ENCODE assay signal across 12 cellular contexts in genomic region chr10:11337516-11337915, GRCh38.
DNase-seq lines count a peak whose midpoint lies in the region; ATAC-seq, FAIRE-seq and TF ChIP-seq lines count a peak whose summit lies in the region.
"Had no signal": no experiment of that assay in that cellular context is flagged by ENCODE, and none has a peak within 500 bp of the region (broad histone marks: within the 10 kb centered on the region; RNA-seq: fewer than 3 reads in every experiment).

No MANE protein-coding gene starts in this region.

- CTCF ChIA-PET in HepG2 (lab: Yijun Ruan, JAX; ENCODE audit: low intra/inter-chr PET ratio, low total read pairs): no interaction called here

- no peak for FAIRE-seq in HepG2 (lab: Jason Lieb, UNC)
- FAIRE-seq: endometrium had no signal

- TF ChIP-seq POLR2A in GM18951 (IDR thresholded peaks at IDR 0.05; ENCODE audit: extremely low read depth, insufficient read depth, insufficient read length): peak; percentile 14
- TF ChIP-seq POLR2A in HepG2 (IDR thresholded peaks at IDR 0.05; ENCODE audit: insufficient read depth in 1 of 2, low read depth in 2 of 2, low read length in 2 of 2): no peak

- POLR2A ChIA-PET in HepG2 (lab: Yijun Ruan, JAX): no interaction called here

- no peak overlapping the region for H2BK15ac ChIP-seq in mesenchymal stem cell (ENCODE audit: low read depth, poor library complexity, severe bottlenecking)

- H3K4me1 ChIP-seq in BLaER1 (peaks cover 79% of the 10 kb centered on the region), mesodermal cell (ENCODE audit: control insufficient read depth, insufficient read depth, low read length, poor library complexity, severe bottlenecking) (peaks cover 61% of the 10 kb centered on the region), mesenchymal stem cell (ENCODE audit: control insufficient read depth, insufficient read depth, low read depth, low read length) (no peaks in the 10 kb centered on the region), HepG2 (ENCODE audit: insufficient read depth, low read length) (no peaks in the 10 kb centered on the region)
- H3K4me1 ChIP-seq: adrenal gland had no signal

- H3K4me2 ChIP-seq in BLaER1 (peak overlapping the region; percentile 69), mesenchymal stem cell (ENCODE audit: low read length, poor library complexity, severe bottlenecking) (no peak overlapping the region), HepG2 (ENCODE audit: low read depth, low read length) (no peak overlapping the region)

- H3K9me3 ChIP-seq in BLaER1: no peaks in the 10 kb centered on the region
- no peaks in the 10 kb centered on the region for H3K9me3 ChIP-seq in mesodermal cell (ENCODE audit: control insufficient read depth, low read length)
- no peaks in the 10 kb centered on the region for H3K9me3 ChIP-seq in mesenchymal stem cell (ENCODE audit: control insufficient read depth, low read length)
- H3K9me3 ChIP-seq in HepG2 (ENCODE audit: low read length): no peaks in the 10 kb centered on the region
- H3K9me3 ChIP-seq: adrenal gland had no signal

- H3K27me3 ChIP-seq in BLaER1 (no peaks in the 10 kb centered on the region), mesenchymal stem cell (ENCODE audit: control insufficient read depth in 1 of 2, insufficient read depth in 1 of 2, low read length in 2 of 2) (peaks cover 7 to 48% of the 10 kb centered on the region in 2 experiments), HepG2 (ENCODE audit: control insufficient read depth in 1 of 2, insufficient read depth in 2 of 2, low read length in 2 of 2) (peaks cover 5 to 52% of the 10 kb centered on the region in 2 experiments; a peak in 4 of 5 replicates)
- H3K27me3 ChIP-seq: adrenal gland had no signal

- no peak overlapping the region for H3K14ac ChIP-seq in mesenchymal stem cell (ENCODE audit: low read length in 2 of 2)

- no peaks in the 10 kb centered on the region for H3K79me2 ChIP-seq in HepG2 (ENCODE audit: insufficient read depth, low read length)

- H3K4me3 Mint-ChIP-seq in activated T-cell treated with anti-CD3 and anti-CD28 coated beads, Interleukin-2, amount 50 U/mL, for 4 hours: peak overlapping the region; percentile 13
- H3K4me3 Mint-ChIP-seq: nephron had no signal

- in situ Hi-C loops in GM18951 (cut with MboI; ENCODE audit: low sequenced_read_pairs, unreplicated experiment): no loop called here
- in situ Hi-C loops in HepG2 (cut with HindIII; ENCODE audit: extremely low pct_ligation_motif_present, low pct_unique_long_range_greater_than_20kb): no loop called here

- H2BK12ac ChIP-seq in mesenchymal stem cell (ENCODE audit: low read length in 2 of 2): no peak overlapping the region

- H3K4me3 ChIP-seq in BLaER1 (peak overlapping the region; percentile 56), mesodermal cell (ENCODE audit: extremely low read depth, insufficient read depth, low read length, poor library complexity, severe bottlenecking) (no peak overlapping the region), mesenchymal stem cell (ENCODE audit: insufficient read depth in 1 of 2, low read depth in 1 of 2, low read length in 2 of 2) (no peak overlapping the region), HepG2 (replicated peaks in 1 of 3; ENCODE audit: insufficient read depth in 1 of 3, low read depth in 2 of 3, low read length in 3 of 3) (no peak overlapping the region)
- H3K4me3 ChIP-seq: adrenal gland had no signal

- H3K27ac ChIP-seq in BLaER1 (peak overlapping the region; percentile 55; the same call in 1 of the 2 replicates), mesodermal cell (ENCODE audit: low read depth, low read length, severe bottlenecking) (peak overlapping the region; percentile 72), mesenchymal stem cell (ENCODE audit: low read length, poor library complexity, severe bottlenecking) (no peak overlapping the region), HepG2 (ENCODE audit: extremely low read length, insufficient read depth, low read length) (no peak overlapping the region)
- H3K27ac ChIP-seq: adrenal gland had no signal

- H3K36me3 Mint-ChIP-seq in activated T-cell treated with anti-CD3 and anti-CD28 coated beads, Interleukin-2, amount 50 U/mL, for 4 hours (ENCODE audit: insufficient read depth): peaks cover 23% of the 10 kb centered on the region

- H4K8ac ChIP-seq in mesenchymal stem cell (ENCODE audit: low read length): no peak overlapping the region

- no peaks in the 10 kb centered on the region for H3K9me3 Mint-ChIP-seq in activated T-cell treated with anti-CD3 and anti-CD28 coated beads, Interleukin-2, amount 50 U/mL, for 4 hours
- H3K9me3 Mint-ChIP-seq: nephron had no signal

- no peak for TF ChIP-seq RAD21 in HepG2 (CRISPR knock-in tag; IDR thresholded peaks at IDR 0.05)

- no peak overlapping the region for H2AK5ac ChIP-seq in mesenchymal stem cell (ENCODE audit: low read length, severe bottlenecking)

- no peaks in the 10 kb centered on the region for H3K79me1 ChIP-seq in mesenchymal stem cell (replicated peaks; ENCODE audit: low read length, poor library complexity, severe bottlenecking)

- peaks cover 24% of the 10 kb centered on the region for H3K4me1 Mint-ChIP-seq in activated T-cell treated with anti-CD3 and anti-CD28 coated beads, Interleukin-2, amount 50 U/mL, for 4 hours (ENCODE audit: low read depth)

- no peak overlapping the region for H3K18ac ChIP-seq in mesenchymal stem cell (ENCODE audit: low read depth in 1 of 2, low read length in 2 of 2)

- no peak for TF ChIP-seq EP300 in HepG2 (IDR thresholded peaks at IDR 0.05; ENCODE audit: low read depth in 2 of 2, low read length in 2 of 2)
- no peak for TF ChIP-seq EP300 in HepG2 (CRISPR knock-in tag; IDR thresholded peaks at IDR 0.05; ENCODE audit: borderline replicate concordance)

- no peak overlapping the region for H3K4ac ChIP-seq in mesenchymal stem cell (ENCODE audit: low read depth in 1 of 2, low read length in 2 of 2)

- H4K20me1 ChIP-seq in BLaER1 (no peaks in the 10 kb centered on the region), HepG2 (ENCODE audit: insufficient read depth, low read length) (no peaks in the 10 kb centered on the region)

- no peak overlapping the region for H2AFZ ChIP-seq in mesenchymal stem cell (ENCODE audit: low read depth, low read length)
- no peak overlapping the region for H2AFZ ChIP-seq in HepG2 (ENCODE audit: low read length)

- no peak overlapping the region for H3K23ac ChIP-seq in mesenchymal stem cell (ENCODE audit: low read length in 2 of 2)

- H3K36me3 ChIP-seq in BLaER1 (peaks cover 24% of the 10 kb centered on the region), mesodermal cell (ENCODE audit: control insufficient read depth, insufficient read depth, low read length) (no peaks in the 10 kb centered on the region), mesenchymal stem cell (ENCODE audit: control insufficient read depth in 1 of 2, insufficient read depth in 2 of 2, low read depth in 1 of 2, low read length in 2 of 2) (peaks cover 6 to 15% of the 10 kb centered on the region in 2 experiments), HepG2 (replicated peaks in 1 of 2; ENCODE audit: control insufficient read depth in 1 of 2, insufficient read depth in 2 of 2, low read length in 2 of 2) (no peaks in the 10 kb centered on the region)
- H3K36me3 ChIP-seq: adrenal gland had no signal

- H2BK5ac ChIP-seq in mesenchymal stem cell (ENCODE audit: low read depth, low read length, poor library complexity, severe bottlenecking): no peak overlapping the region

- intact Hi-C loops in HepG2 (cut with micrococcal nuclease; ENCODE audit: unreplicated experiment): no loop called here

- H3K27me3 Mint-ChIP-seq in activated T-cell treated with anti-CD3 and anti-CD28 coated beads, Interleukin-2, amount 50 U/mL, for 4 hours (ENCODE audit: low read depth): no peaks in the 10 kb centered on the region

- H2BK120ac ChIP-seq in mesenchymal stem cell (ENCODE audit: low read depth, low read length): no peak overlapping the region

- peak; percentile 58 to 64 for ATAC-seq in activated T-cell treated with anti-CD3 and anti-CD28 coated beads, Interleukin-2, amount 50 U/mL, for 4 hours
- no peak for ATAC-seq in HepG2

- H3K9ac ChIP-seq in BLaER1 (peak overlapping the region; percentile 64; the same call in 1 of the 2 replicates), mesenchymal stem cell (ENCODE audit: low read length) (no peak overlapping the region), HepG2 (ENCODE audit: insufficient read depth, low read depth, low read length) (no peak overlapping the region)

- no TSS peak for BruUV-seq in HepG2 (replicated peaks; lab: Mats Ljungman, UMichigan)

- H4K91ac ChIP-seq in mesenchymal stem cell (ENCODE audit: low read length): no peak overlapping the region

- WGBS in mesodermal cell (ENCODE audit: insufficient coverage in 2 of 2), 2 experiments: 94 to 95% methylated on average over 6 to 9 of the region's 15 CpGs
- WGBS in mesenchymal stem cell: 89% methylated on average over 15 of the region's 15 CpGs
- WGBS in HepG2 (ENCODE audit: low lambda C conversion rate): 46% methylated on average over 8 of the region's 15 CpGs

- TF ChIP-seq CTCF in HepG2 (CRISPR knock-in tag; IDR thresholded peaks at IDR 0.05): no peak

- DNase-seq in activated T-cell treated with anti-CD3 and anti-CD28 coated beads, Interleukin-2, amount 50 U/mL, for 4 hours: peak; percentile 13
- DNase-seq in mesenchymal stem cell: no peak
- DNase-seq in AG08396 (ENCODE audit: low spot score): no peak
- no peak for DNase-seq in HepG2 (ENCODE audit: low spot score)
- DNase-seq in NCI-H2081 (lab: John Stamatoyannopoulos, UW): no peak
- DNase-seq: adrenal gland, IMR-90 had no signal

TF ChIP-seq in HepG2, 621 proteins besides CTCF, POLR2A, EP300 and RAD21 (continues in another document):
- TF ChIP-seq IRF1 (CRISPR knock-in tag; IDR thresholded peaks at IDR 0.05; ENCODE audit: low read depth) (no peak), E2F5 (CRISPR knock-in tag; conservative IDR thresholded peaks at IDR 0.05) (no peak), LCORL (IDR thresholded peaks at IDR 0.05) (no peak), LCORL (CRISPR knock-in tag; IDR thresholded peaks at IDR 0.05) (no peak), SSRP1 (CRISPR knock-in tag; IDR thresholded peaks at IDR 0.05) (no peak)

Comparison
In these comparisons a context has a peak if more than half of its experiments do, and no peak if none do; other contexts are left out.
1. H3K27ac ChIP-seq: peak in BLaER1 (single experiment) and mesodermal cell (single experiment); none in mesenchymal stem cell (single experiment) and HepG2 (single experiment).